Comparison of ENCODE assay signal across 9 cellular contexts in genomic region chr18:3179430-3180089, GRCh38.
DNase-seq lines count a peak whose midpoint lies in the region; ATAC-seq lines count a peak whose summit lies in the region.
"Had no signal": no experiment of that assay in that cellular context is flagged by ENCODE, and none has a peak within 500 bp of the region (broad histone marks: within the 10 kb centered on the region; RNA-seq: fewer than 3 reads in every experiment).

No MANE protein-coding gene starts in this region.

- DNase-seq in NCI-H146 (lab: John Stamatoyannopoulos, UW) (peak; percentile 61), memory B cell (ENCODE audit: low spot score in 2 of 2) (peak; percentile 13 to 17), substantia nigra (lab: John Stamatoyannopoulos, UW) (no peak), DMS79 treated with DMSO at 0.1 percent for 48 hours (lab: John Stamatoyannopoulos, UW) (no peak)
- DNase-seq in activated CD8-positive, alpha-beta memory T cell treated with anti-CD3 and anti-CD28 coated beads, Interleukin-2, amount 50 U/mL, for 48 hours = no peak
- no peak for DNase-seq in stimulated activated naive CD8-positive, alpha-beta T cell treated with anti-CD3 and anti-CD28 coated beads, Interleukin-15, Interleukin-2, amounts not matched to agents 100 U/mL and 50 U/mL, for 24 hours
- DNase-seq: body of pancreas had no signal

- H3K4me3 Mint-ChIP-seq in memory B cell = peak overlapping the region; percentile 50

- H3K27ac ChIP-seq in substantia nigra (ENCODE audit: low read depth, low read length, poor library complexity, severe bottlenecking) = no peak overlapping the region
- H3K27ac ChIP-seq: body of pancreas had no signal

- H3K36me3 Mint-ChIP-seq in memory B cell = no peaks in the 10 kb centered on the region

- peak; percentile 38 for ATAC-seq in GM18870 (IDR thresholded peaks at IDR 0.05; ENCODE audit: unreplicated experiment)
- ATAC-seq in HG02610 (IDR thresholded peaks at IDR 0.05; ENCODE audit: unreplicated experiment) = peak; percentile 32
- ATAC-seq in memory B cell (ENCODE audit: low read depth) = peak; percentile 39
- ATAC-seq in stimulated activated naive CD8-positive, alpha-beta T cell treated with anti-CD3 and anti-CD28 coated beads, Interleukin-15, Interleukin-2, amounts not matched to agents 100 U/mL and 50 U/mL, for 24 hours = no peak
- ATAC-seq: body of pancreas had no signal

- peaks cover 19% of the 10 kb centered on the region for H3K4me1 Mint-ChIP-seq in memory B cell

- H3K9me3 Mint-ChIP-seq in memory B cell = no peaks in the 10 kb centered on the region

- peak overlapping the region; percentile 93 for H3K27ac Mint-ChIP-seq in memory B cell

- no peaks in the 10 kb centered on the region for H3K27me3 Mint-ChIP-seq in memory B cell

Comparison
In these comparisons a context has a peak if more than half of its experiments do, and no peak if none do; other contexts are left out.
1. DNase-seq: peak in NCI-H146 (single experiment) and memory B cell (2 of 2); none in substantia nigra (0 of 49), DMS79 treated with DMSO at 0.1 percent for 48 hours (single experiment), activated CD8-positive, alpha-beta memory T cell treated with anti-CD3 and anti-CD28 coated beads, Interleukin-2, amount 50 U/mL, for 48 hours (single experiment) and stimulated activated naive CD8-positive, alpha-beta T cell treated with anti-CD3 and anti-CD28 coated beads, Interleukin-15, Interleukin-2, amounts not matched to agents 100 U/mL and 50 U/mL, for 24 hours (single experiment).